In the genomic region with DNA sequence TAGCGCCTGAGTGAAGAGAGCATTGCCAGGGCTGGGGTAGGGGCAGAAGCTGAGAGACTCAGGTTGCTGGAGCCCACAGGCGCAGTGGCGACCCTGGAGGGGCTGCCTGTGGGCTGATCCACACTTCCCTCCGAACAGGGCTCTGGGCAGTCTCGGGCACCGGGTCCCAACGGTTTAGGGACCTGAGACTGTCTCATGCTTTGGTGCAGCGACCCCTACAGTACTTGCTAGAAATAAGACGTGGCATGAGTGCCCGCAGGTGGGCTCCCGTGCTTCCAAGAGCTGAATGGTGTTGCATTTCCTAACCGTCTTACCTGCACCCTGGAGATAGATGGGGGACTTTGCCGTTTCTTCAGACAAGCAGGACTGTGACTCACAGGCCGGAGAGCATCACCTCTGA, we compare ENCODE assay signal across 20 cellular contexts.
"Had no signal": no experiment of that assay in that cellular context is flagged by ENCODE, and none has a peak within 500 bp of the region (broad histone marks: within the 10 kb centered on the region; RNA-seq: fewer than 3 reads in every experiment).

No MANE protein-coding gene starts in this region.

- H3K4me1 ChIP-seq: spleen, tibial artery, uterus had no signal

- H3K27ac ChIP-seq: coronary artery, heart right ventricle, neutrophil, spleen, tibial artery, uterus had no signal

- H3K9me3 ChIP-seq: heart right ventricle, neutrophil, spleen, tibial artery, upper lobe of left lung, uterus had no signal

- H3K9me3 Mint-ChIP-seq: naive thymus-derived CD4-positive, alpha-beta T cell; stimulated activated memory B cell treated with anti-CD40 and anti-IgM and Interleukin-4, amounts not matched to agents 10 μg/mL and 1 μg/mL and 100 μg/mL, for 72 hours; stimulated activated naive CD8-positive, alpha-beta T cell treated with anti-CD3 and anti-CD28 coated beads, Interleukin-15, Interleukin-2, amounts not matched to agents 100 ng/mL and 50 ng/mL, for 24 hours had no signal

- H3K4me1 Mint-ChIP-seq: stimulated activated memory B cell treated with anti-CD40 and anti-IgM and Interleukin-4, amounts not matched to agents 10 μg/mL and 1 μg/mL and 100 μg/mL, for 72 hours had no signal

- H3K4me3 Mint-ChIP-seq: naive thymus-derived CD4-positive, alpha-beta T cell; nephron progenitor cell; stimulated activated memory B cell treated with anti-CD40 and anti-IgM and Interleukin-4, amounts not matched to agents 10 μg/mL and 1 μg/mL and 100 μg/mL, for 72 hours; stimulated activated naive CD8-positive, alpha-beta T cell treated with anti-CD3 and anti-CD28 coated beads, Interleukin-15, Interleukin-2, amounts not matched to agents 100 ng/mL and 50 ng/mL, for 24 hours had no signal

- ATAC-seq: heart right ventricle; left colon; left ventricle myocardium superior; naive thymus-derived CD4-positive, alpha-beta T cell; sciatic nerve; stimulated activated memory B cell treated with anti-CD40 and anti-IgM and Interleukin-4, amounts not matched to agents 10 μg/mL and 1 μg/mL and 100 μg/mL, for 72 hours had no signal

- H3K36me3 ChIP-seq: uterus had no signal

- H3K27ac Mint-ChIP-seq: naive thymus-derived CD4-positive, alpha-beta T cell; nephron progenitor cell; stimulated activated memory B cell treated with anti-CD40 and anti-IgM and Interleukin-4, amounts not matched to agents 10 μg/mL and 1 μg/mL and 100 μg/mL, for 72 hours; stimulated activated naive CD8-positive, alpha-beta T cell treated with anti-CD3 and anti-CD28 coated beads, Interleukin-15, Interleukin-2, amounts not matched to agents 100 ng/mL and 50 ng/mL, for 24 hours had no signal

- H3K4me3 ChIP-seq: coronary artery, heart right ventricle, lung, spleen, tibial artery, upper lobe of left lung, uterus had no signal

- FAIRE-seq: frontal cortex had no signal

- DNase-seq: effector CD4-positive, alpha-beta T cell; heart right ventricle; left ventricle myocardium superior; naive thymus-derived CD4-positive, alpha-beta T cell; nephron progenitor cell; spleen; stimulated activated CD4-positive, alpha-beta T cell treated with anti-CD3 and anti-CD28 coated beads, Interleukin-15, amount 100 ng/mL, for 24 hours; stimulated activated CD4-positive, alpha-beta T cell treated with anti-CD3 and anti-CD28 coated beads, Interleukin-1b, Interleukin-23, amount 100 ng/mL, for 48 hours; stimulated activated CD4-positive, alpha-beta T cell treated with anti-CD3 and anti-CD28 coated beads, Interleukin-4, amount 100 ng/mL, for 24 hours; tibial artery; upper lobe of left lung; uterus had no signal

- H3K27me3 ChIP-seq: heart right ventricle, neutrophil, spleen, tibial artery, upper lobe of left lung, uterus had no signal

- H3K27me3 Mint-ChIP-seq: naive thymus-derived CD4-positive, alpha-beta T cell; stimulated activated memory B cell treated with anti-CD40 and anti-IgM and Interleukin-4, amounts not matched to agents 10 μg/mL and 1 μg/mL and 100 μg/mL, for 72 hours; stimulated activated naive CD8-positive, alpha-beta T cell treated with anti-CD3 and anti-CD28 coated beads, Interleukin-15, Interleukin-2, amounts not matched to agents 100 ng/mL and 50 ng/mL, for 24 hours had no signal
